Comparison of ENCODE assay signal across 27 cellular contexts in genomic region chr5:127968998-127969397, GRCh38.
"Had no signal": no experiment of that assay in that cellular context is flagged by ENCODE, and none has a peak within 500 bp of the region (broad histone marks: within the 10 kb centered on the region; RNA-seq: fewer than 3 reads in every experiment).

No MANE protein-coding gene starts in this region.

- H3K4me3 Mint-ChIP-seq: activated naive CD8-positive, alpha-beta T cell treated with anti-CD3 and anti-CD28 coated beads for 36 hours; activated T-cell treated with anti-CD3 and anti-CD28 coated beads, Interleukin-2, amount 50 U/mL, for 24 hours; dendritic cell treated with granulocyte-macrophage colony-stimulating factor and Interleukin-4, amounts not matched to agents 40 ng/mL and 50 ng/mL, for 4 days; naive B cell; stimulated activated naive B cell treated with anti-CD40 and anti-IgM and Interleukin-4, amounts not matched to agents 10 μg/mL and 1 μg/mL and 100 μg/mL, for 72 hours; WTC11 had no signal

- H3K27ac ChIP-seq: heart right ventricle, right lobe of liver, testis, vagina had no signal

- H3K9me3 Mint-ChIP-seq: activated T-helper 2 cell treated with anti-CD3 and anti-CD28 coated beads, Interferon-gamma antibody, Interleukin-2, Interleukin-4, amounts not matched to agents 10 μg/mL and 5 μg/mL and 100 μg/mL, durations not matched to agents 14 hours and 24 hours and 36 hours; WTC11 had no signal

- H3K27me3 Mint-ChIP-seq: activated naive CD8-positive, alpha-beta T cell treated with anti-CD3 and anti-CD28 coated beads for 36 hours; activated T-cell treated with anti-CD3 and anti-CD28 coated beads, Interleukin-2, amount 50 U/mL, for 24 hours; dendritic cell treated with granulocyte-macrophage colony-stimulating factor and Interleukin-4, amounts not matched to agents 40 ng/mL and 50 ng/mL, for 4 days; naive B cell; stimulated activated naive B cell treated with anti-CD40 and anti-IgM and Interleukin-4, amounts not matched to agents 10 μg/mL and 1 μg/mL and 100 μg/mL, for 72 hours had no signal

- ATAC-seq: left colon; mucosa of descending colon; right lobe of liver; stimulated activated naive B cell treated with anti-CD40 and anti-IgM and Interleukin-4, amounts not matched to agents 10 μg/mL and 1 μg/mL and 100 μg/mL, for 72 hours; WTC11 had no signal

- H3K36me3 ChIP-seq: right lobe of liver, vagina had no signal

- H3K4me1 Mint-ChIP-seq: activated naive CD8-positive, alpha-beta T cell treated with anti-CD3 and anti-CD28 coated beads for 36 hours; naive B cell; stimulated activated naive B cell treated with anti-CD40 and anti-IgM and Interleukin-4, amounts not matched to agents 10 μg/mL and 1 μg/mL and 100 μg/mL, for 72 hours; WTC11 had no signal

- H3K4me2 ChIP-seq: smooth muscle cell had no signal

- H3K36me3 Mint-ChIP-seq: WTC11 had no signal

- DNase-seq: activated CD4-positive, alpha-beta T cell treated with anti-CD3 and anti-CD28 coated beads, Interleukin-2, amount 50 U/mL, for 4 hours; activated CD8-positive, alpha-beta memory T cell treated with anti-CD3 and anti-CD28 coated beads for 24 hours; activated CD8-positive, alpha-beta memory T cell treated with anti-CD3 and anti-CD28 coated beads, Interleukin-2, amount 50 U/mL, for 4 hours; activated naive CD4-positive, alpha-beta T cell treated with Interleukin-2 at 50 U/mL for 16 hours; activated naive CD8-positive, alpha-beta T cell treated with anti-CD3 and anti-CD28 coated beads for 36 hours; activated T-cell treated with anti-CD3 and anti-CD28 coated beads, Interleukin-2, amount 50 U/mL, for 24 hours; effector CD4-positive, alpha-beta T cell; erythroblast; heart right ventricle; islet precursor cell; left colon; mesendoderm; mucosa of descending colon; naive B cell; nucleus accumbens; right lobe of liver; stimulated activated CD4-positive, alpha-beta T cell treated with anti-CD3 and anti-CD28 coated beads, Interleukin-2, amount 100 ng/mL, for 48 hours; stimulated activated CD8-positive, alpha-beta memory T cell treated with anti-CD3 and anti-CD28 coated beads, Interleukin-4, amount 100 ng/mL, for 48 hours; stimulated activated naive B cell treated with anti-CD40 and anti-IgM and Interleukin-4, amounts not matched to agents 10 μg/mL and 1 μg/mL and 100 μg/mL, for 72 hours; T-helper 9 cell; testis; trophoblast cell had no signal

- H3K27me3 ChIP-seq: heart right ventricle, right lobe of liver, testis, vagina had no signal

- H3K9me3 ChIP-seq: heart right ventricle, mucosa of descending colon, right lobe of liver, testis, vagina had no signal

- H3K4me3 ChIP-seq: heart right ventricle, mucosa of descending colon, right lobe of liver, smooth muscle cell, testis, vagina had no signal

- H3K4me1 ChIP-seq: right lobe of liver, testis, vagina had no signal

- H3K27ac Mint-ChIP-seq: activated naive CD8-positive, alpha-beta T cell treated with anti-CD3 and anti-CD28 coated beads for 36 hours; activated T-cell treated with anti-CD3 and anti-CD28 coated beads, Interleukin-2, amount 50 U/mL, for 24 hours; activated T-helper 2 cell treated with anti-CD3 and anti-CD28 coated beads, Interferon-gamma antibody, Interleukin-2, Interleukin-4, amounts not matched to agents 10 μg/mL and 5 μg/mL and 100 μg/mL, durations not matched to agents 14 hours and 24 hours and 36 hours; dendritic cell treated with granulocyte-macrophage colony-stimulating factor and Interleukin-4, amounts not matched to agents 40 ng/mL and 50 ng/mL, for 4 days; naive B cell; stimulated activated naive B cell treated with anti-CD40 and anti-IgM and Interleukin-4, amounts not matched to agents 10 μg/mL and 1 μg/mL and 100 μg/mL, for 72 hours; WTC11 had no signal
